8 cellular contexts compared by ENCODE assay signal in the genomic region with DNA sequence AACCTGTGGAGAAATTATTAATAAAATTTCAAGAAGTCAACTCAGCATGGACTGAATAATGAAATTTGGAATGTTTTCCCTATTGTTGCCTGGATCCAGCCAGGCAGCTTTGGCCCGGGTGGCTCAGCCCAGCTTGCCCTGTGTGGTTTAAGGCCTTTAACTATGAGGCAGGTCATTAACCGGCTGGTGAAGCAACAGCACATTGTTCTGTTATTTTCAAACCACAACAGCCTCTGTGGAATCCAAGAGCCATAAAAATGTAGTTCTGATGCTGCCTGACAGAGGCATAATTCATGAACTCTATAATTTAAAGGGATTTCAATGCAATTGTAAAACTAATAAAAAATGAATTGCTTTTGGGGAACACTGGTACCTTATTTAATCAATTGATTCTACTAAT.
DNase-seq lines count a peak whose midpoint lies in the region; ATAC-seq and TF ChIP-seq lines count a peak whose summit lies in the region.
"Had no signal": no experiment of that assay in that cellular context is flagged by ENCODE, and none has a peak within 500 bp of the region (broad histone marks: within the 10 kb centered on the region; RNA-seq: fewer than 3 reads in every experiment).

No MANE protein-coding gene starts in this region.

- no TSS peak for BruUV-seq in HCT116 (replicated peaks; lab: Mats Ljungman, UMichigan)

- no peak overlapping the region for H2AFZ ChIP-seq in HCT116 (ENCODE audit: low read depth, low read length, poor library complexity, severe bottlenecking)

- H3K4me2 ChIP-seq in HCT116 (ENCODE audit: low read length) = no peak overlapping the region
- H3K4me2 ChIP-seq in skeletal muscle satellite cell (ENCODE audit: low read length) = peak overlapping the region; percentile 55

- H3K9me2 ChIP-seq in HCT116 (ENCODE audit: insufficient read depth) = no peaks in the 10 kb centered on the region

- H3K9me3 ChIP-seq in HCT116 (ENCODE audit: control insufficient read depth in 1 of 2, insufficient read depth in 1 of 2, low read depth in 1 of 2, low read length in 2 of 2) (no peaks in the 10 kb centered on the region), skeletal muscle satellite cell (replicated peaks; ENCODE audit: low read length) (no peaks in the 10 kb centered on the region)

- H3K9ac ChIP-seq in HCT116 (ENCODE audit: low read length) = no peak overlapping the region
- peak overlapping the region; percentile 11 for H3K9ac ChIP-seq in skeletal muscle satellite cell (ENCODE audit: low read depth, low read length)

- H3K27ac ChIP-seq in HCT116 (ENCODE audit: low read depth, low read length) = no peak overlapping the region

- TF ChIP-seq RAD21 in HCT116 (IDR thresholded peaks at IDR 0.05; ENCODE audit: low read depth) = no peak

- H3K4me3 ChIP-seq in HCT116 (replicated peaks in 1 of 2; ENCODE audit: low read depth in 1 of 2, low read length in 2 of 2) (no peak overlapping the region), skeletal muscle satellite cell (ENCODE audit: low read length) (no peak overlapping the region)

- H4K20me1 ChIP-seq in HCT116 (ENCODE audit: insufficient read depth) = no peaks in the 10 kb centered on the region; the same call in 1 of the 2 replicates

- POLR2A ChIA-PET in HCT116 (lab: Charles Lee) = no interaction called here

- CTCF ChIA-PET in HCT116 (lab: Charles Lee) = no interaction called here

- ATAC-seq in HCT116 (no peak), GM19463 (IDR thresholded peaks at IDR 0.05; ENCODE audit: unreplicated experiment) (no peak)

- intact Hi-C loops in HCT116 (cut with micrococcal nuclease) = no loop called here

- TF ChIP-seq CTCF in HCT116 (IDR thresholded peaks at IDR 0.05 in 2 of 3, conservative IDR thresholded peaks at IDR 0.05 in 1 of 3; ENCODE audit: borderline replicate concordance in 1 of 3, insufficient read depth in 1 of 3, low read depth in 2 of 3, low read length in 2 of 3) = no peak

- H3K36me3 ChIP-seq in HCT116 (ENCODE audit: control insufficient read depth in 1 of 2, insufficient read depth in 2 of 2, low read length in 2 of 2) = no peaks in the 10 kb centered on the region
- H3K36me3 ChIP-seq in skeletal muscle satellite cell (ENCODE audit: insufficient read depth, low read length) = no peaks in the 10 kb centered on the region

- no peaks in the 10 kb centered on the region for H3K79me2 ChIP-seq in HCT116 (ENCODE audit: insufficient read depth, low read length)

- TF ChIP-seq POLR2A in HCT116 (IDR thresholded peaks at IDR 0.05; ENCODE audit: borderline replicate concordance, extremely low read depth, insufficient read depth, insufficient read length) = no peak

- RAD21 ChIA-PET in HCT116 (lab: Charles Lee; ENCODE audit: low non-redundant PET in 1 of 2, low total read pairs in 2 of 2, uncharacterized antibody in 2 of 2, unreplicated experiment in 2 of 2) = no interaction called here

- peaks cover 31% of the 10 kb centered on the region; the same call in 1 of the 2 replicates for H3K27me3 ChIP-seq in HCT116 (ENCODE audit: insufficient read depth, low read length)
- H3K27me3 ChIP-seq in skeletal muscle satellite cell (ENCODE audit: control insufficient read depth, insufficient read depth, low read length) = peaks cover 44% of the 10 kb centered on the region

- H3K4me1 ChIP-seq in HCT116 (ENCODE audit: control insufficient read depth in 1 of 2, insufficient read depth in 2 of 2, low read length in 2 of 2) (no peaks in the 10 kb centered on the region), skeletal muscle satellite cell (ENCODE audit: control insufficient read depth, insufficient read depth, low read length) (peaks cover 20% of the 10 kb centered on the region)

- DNase-seq in HCT116 (ENCODE audit: low read depth, low spot score) (no peak), T1000 (lab: John Stamatoyannopoulos, UW) (peak; percentile 23), glomerular visceral epithelial cell (ENCODE audit: extremely low spot score) (peak; percentile 85), MV-4-11 (lab: John Stamatoyannopoulos, UW) (no peak)
- DNase-seq in effector CD8-positive, alpha-beta T cell (lab: John Stamatoyannopoulos, UW) = no peak
- DNase-seq: caudate nucleus had no signal

TF ChIP-seq in HCT116, 20 proteins besides CTCF, POLR2A, EP300 and RAD21:
- TF ChIP-seq CEBPB (IDR thresholded peaks at IDR 0.05; ENCODE audit: low read depth) = 0 out of 2 replicates have a peak, but pooled peaks have one; percentile 15
- TF ChIP-seq SIN3A (IDR thresholded peaks at IDR 0.05; ENCODE audit: low read depth) = no peak
- TF ChIP-seq YY1 (IDR thresholded peaks at IDR 0.05; ENCODE audit: extremely low read depth, insufficient replicate concordance, low read depth, low read length) = no peak
- TF ChIP-seq, protein P1, sequence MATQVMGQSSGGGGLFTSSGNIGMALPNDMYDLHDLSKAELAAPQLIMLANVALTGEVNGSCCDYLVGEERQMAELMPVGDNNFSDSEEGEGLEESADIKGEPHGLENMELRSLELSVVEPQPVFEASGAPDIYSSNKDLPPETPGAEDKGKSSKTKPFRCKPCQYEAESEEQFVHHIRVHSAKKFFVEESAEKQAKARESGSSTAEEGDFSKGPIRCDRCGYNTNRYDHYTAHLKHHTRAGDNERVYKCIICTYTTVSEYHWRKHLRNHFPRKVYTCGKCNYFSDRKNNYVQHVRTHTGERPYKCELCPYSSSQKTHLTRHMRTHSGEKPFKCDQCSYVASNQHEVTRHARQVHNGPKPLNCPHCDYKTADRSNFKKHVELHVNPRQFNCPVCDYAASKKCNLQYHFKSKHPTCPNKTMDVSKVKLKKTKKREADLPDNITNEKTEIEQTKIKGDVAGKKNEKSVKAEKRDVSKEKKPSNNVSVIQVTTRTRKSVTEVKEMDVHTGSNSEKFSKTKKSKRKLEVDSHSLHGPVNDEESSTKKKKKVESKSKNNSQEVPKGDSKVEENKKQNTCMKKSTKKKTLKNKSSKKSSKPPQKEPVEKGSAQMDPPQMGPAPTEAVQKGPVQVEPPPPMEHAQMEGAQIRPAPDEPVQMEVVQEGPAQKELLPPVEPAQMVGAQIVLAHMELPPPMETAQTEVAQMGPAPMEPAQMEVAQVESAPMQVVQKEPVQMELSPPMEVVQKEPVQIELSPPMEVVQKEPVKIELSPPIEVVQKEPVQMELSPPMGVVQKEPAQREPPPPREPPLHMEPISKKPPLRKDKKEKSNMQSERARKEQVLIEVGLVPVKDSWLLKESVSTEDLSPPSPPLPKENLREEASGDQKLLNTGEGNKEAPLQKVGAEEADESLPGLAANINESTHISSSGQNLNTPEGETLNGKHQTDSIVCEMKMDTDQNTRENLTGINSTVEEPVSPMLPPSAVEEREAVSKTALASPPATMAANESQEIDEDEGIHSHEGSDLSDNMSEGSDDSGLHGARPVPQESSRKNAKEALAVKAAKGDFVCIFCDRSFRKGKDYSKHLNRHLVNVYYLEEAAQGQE (IDR thresholded peaks at IDR 0.05; ENCODE audit: low read depth) = no peak
- TF ChIP-seq, protein P2, sequence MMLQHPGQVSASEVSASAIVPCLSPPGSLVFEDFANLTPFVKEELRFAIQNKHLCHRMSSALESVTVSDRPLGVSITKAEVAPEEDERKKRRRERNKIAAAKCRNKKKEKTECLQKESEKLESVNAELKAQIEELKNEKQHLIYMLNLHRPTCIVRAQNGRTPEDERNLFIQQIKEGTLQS (IDR thresholded peaks at IDR 0.05) = no peak
- no peak for TF ChIP-seq EGR1 (IDR thresholded peaks at IDR 0.05; ENCODE audit: low read depth)

Comparison
In these comparisons a context has a peak if more than half of its experiments do, and no peak if none do; other contexts are left out.
1. DNase-seq: peak in T1000 (single experiment) and glomerular visceral epithelial cell (single experiment); none in HCT116 (single experiment), effector CD8-positive, alpha-beta T cell (single experiment) and MV-4-11 (single experiment).